ENCODE assay signal across 12 cellular contexts in genomic region chr2:236661064-236661761, GRCh38.
A peak's percentile ranks its signal among the peaks of the same experiment; 100 is the strongest.
DNase-seq lines count a peak whose midpoint lies in the region; ATAC-seq, FAIRE-seq and TF ChIP-seq lines count a peak whose summit lies in the region.
"Had no signal": no experiment of that assay in that cellular context is flagged by ENCODE, and none has a peak within 500 bp of the region (broad histone marks: within the 10 kb centered on the region; RNA-seq: fewer than 3 reads in every experiment).

No MANE protein-coding gene starts in this region.

- no peaks in the 10 kb centered on the region for H4K20me1 ChIP-seq in smooth muscle cell (ENCODE audit: low read depth)

- H3K9me3 ChIP-seq in body of pancreas = no peaks in the 10 kb centered on the region
- H3K9me3 ChIP-seq in smooth muscle cell (replicated peaks; ENCODE audit: low read depth) = no peaks in the 10 kb centered on the region

- H3K4me1 ChIP-seq in body of pancreas (no peaks in the 10 kb centered on the region), smooth muscle cell (ENCODE audit: low read depth) (peaks cover 39% of the 10 kb centered on the region)

- DNase-seq in HCEC 1CT (peak; percentile 13), body of pancreas (peak in 1 of 4 donors; percentile 18), iPS DF 19.7 (ENCODE audit: low read depth, low spot score) (peak; percentile 67), smooth muscle cell (lab: John Stamatoyannopoulos, UW; ENCODE audit: unreplicated experiment) (no peak), AG08396 (ENCODE audit: low spot score) (no peak), frontal cortex (ENCODE audit: low spot score in 2 of 2) (no peak), NCI-H345 treated with DMSO at 0.1 percent for 48 hours (lab: John Stamatoyannopoulos, UW; ENCODE audit: unreplicated experiment) (no peak)
- no peak for DNase-seq in activated CD8-positive, alpha-beta memory T cell treated with anti-CD3 and anti-CD28 coated beads, Interleukin-2, amount 50 U/mL, for 48 hours
- DNase-seq: NCI-H2107, T-helper 1 cell had no signal

- H3K79me2 ChIP-seq in smooth muscle cell (ENCODE audit: low read depth) = no peaks in the 10 kb centered on the region

- peak; percentile 8 for ATAC-seq in body of pancreas
- ATAC-seq: activated T-helper 17 cell treated with anti-CD3 and anti-CD28 coated beads, Interleukin-2, amount 50 U/mL, for 72 hours had no signal

- no peak overlapping the region for H2AFZ ChIP-seq in smooth muscle cell (ENCODE audit: low read depth)

- intact Hi-C loops in body of pancreas (cut with DNase I) = no loop called here

- peaks cover 22% of the 10 kb centered on the region for H3F3A ChIP-seq in smooth muscle cell (ENCODE audit: low read depth)

- H3K4me3 ChIP-seq in body of pancreas (no peak overlapping the region), smooth muscle cell (no peak overlapping the region)

- no peak overlapping the region for H3K9ac ChIP-seq in smooth muscle cell (ENCODE audit: low read depth)

- no peaks in the 10 kb centered on the region for H3K36me3 ChIP-seq in body of pancreas (replicated peaks in 1 of 2; ENCODE audit: insufficient read depth in 1 of 2, low read depth in 2 of 2)
- H3K36me3 ChIP-seq in smooth muscle cell (ENCODE audit: low read depth) = no peaks in the 10 kb centered on the region

- TF ChIP-seq CTCF in body of pancreas (IDR thresholded peaks at IDR 0.05) = no peak
- no peak for TF ChIP-seq CTCF in smooth muscle cell (IDR thresholded peaks at IDR 0.05; ENCODE audit: borderline replicate concordance, insufficient read depth, poor library complexity, severe bottlenecking)

- H3K27me3 ChIP-seq in body of pancreas (no peaks in the 10 kb centered on the region), smooth muscle cell (ENCODE audit: low read depth) (no peaks in the 10 kb centered on the region)

- 65 to 71% methylated on average over 4 of the region's 4 CpGs for WGBS in body of pancreas, 2 donors
- 35% methylated on average over 4 of the region's 4 CpGs for WGBS in smooth muscle cell (ENCODE audit: low lambda C conversion rate)

- H3K27ac ChIP-seq in body of pancreas (no peak overlapping the region), smooth muscle cell (ENCODE audit: low read depth) (peak overlapping the region; percentile 74)

- no peak for FAIRE-seq in frontal cortex (lab: Jason Lieb, UNC)
- FAIRE-seq: G401.6 had no signal

- no peak for TF ChIP-seq POLR2A in body of pancreas (IDR thresholded peaks at IDR 0.05)

- H3K4me2 ChIP-seq in smooth muscle cell = peak overlapping the region; percentile 49

Comparison
In these comparisons a context has a peak if more than half of its experiments do, and no peak if none do; other contexts are left out.
1. DNase-seq: peak in HCEC 1CT (single experiment) and iPS DF 19.7 (single experiment); none in smooth muscle cell (single experiment), activated CD8-positive, alpha-beta memory T cell treated with anti-CD3 and anti-CD28 coated beads, Interleukin-2, amount 50 U/mL, for 48 hours (single experiment), AG08396 (single experiment), frontal cortex (0 of 2) and NCI-H345 treated with DMSO at 0.1 percent for 48 hours (single experiment).